Comparison of ENCODE assay signal across 1 cellular context in genomic region chr10:75228834-75229233, GRCh38.
TF ChIP-seq lines count a peak whose summit lies in the region.

No MANE protein-coding gene starts in this region.

TF ChIP-seq in HEK293, 187 proteins besides CTCF, POLR2A, EP300 and RAD21 (continued from another document):
- TF ChIP-seq PRDM10 (tag by site-specific recombination; IDR thresholded peaks at IDR 0.05) (peak; percentile 58; the same call in 1 of the 2 replicates), ZNF114 (tag by site-specific recombination; IDR thresholded peaks at IDR 0.05) (no peak), ZNF768 (tag by site-specific recombination; IDR thresholded peaks at IDR 0.05) (no peak), ZNF214 (tag by site-specific recombination; IDR thresholded peaks at IDR 0.05; ENCODE audit: borderline replicate concordance) (no peak), ZBTB17 (tag by site-specific recombination; IDR thresholded peaks at IDR 0.05) (peak; percentile 46; the same call in 1 of the 2 replicates), PRDM6 (tag by site-specific recombination; IDR thresholded peaks at IDR 0.05) (no peak), ZNF830 (tag by site-specific recombination; IDR thresholded peaks at IDR 0.05; ENCODE audit: low read depth) (no peak), SP3 (tag by site-specific recombination; IDR thresholded peaks at IDR 0.05) (no peak), HOXC10 (CRISPR knock-in tag; IDR thresholded peaks at IDR 0.05) (no peak), ZNF777 (tag by site-specific recombination; IDR thresholded peaks at IDR 0.05; ENCODE audit: borderline replicate concordance) (no peak), GLI2 (tag by site-specific recombination; IDR thresholded peaks at IDR 0.05; ENCODE audit: borderline replicate concordance, low read depth) (no peak), ZNF23 (tag by site-specific recombination; IDR thresholded peaks at IDR 0.05; ENCODE audit: borderline replicate concordance) (no peak), ZNF571 (tag by site-specific recombination; IDR thresholded peaks at IDR 0.05) (no peak), ZNF155 (tag by site-specific recombination; IDR thresholded peaks at IDR 0.05) (no peak)
